In the genomic region with DNA sequence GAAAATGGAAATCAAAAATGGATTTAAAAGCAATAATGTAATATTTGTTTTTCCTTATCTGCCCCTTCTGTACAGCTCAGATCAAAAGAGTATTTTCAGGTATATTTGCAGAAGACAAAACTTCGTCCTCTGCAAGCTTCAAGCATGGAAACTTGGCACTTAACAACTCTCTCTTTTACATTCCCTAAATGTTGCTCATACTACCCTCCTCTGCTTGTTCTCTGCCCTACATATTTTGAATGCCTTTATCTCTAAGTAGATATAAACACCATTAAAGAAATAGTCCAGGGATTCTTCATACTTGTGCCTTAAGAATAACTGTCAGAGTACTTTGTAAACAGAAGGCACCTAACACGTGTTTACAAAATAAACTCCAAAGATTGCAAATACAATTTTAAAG, we compare ENCODE assay signal across 12 cellular contexts. TPM values are rescaled to one million over a fixed set of nuclear protein-coding genes. Genes with fewer than 3 reads are reported as not detected.
DNase-seq lines count a peak whose midpoint lies in the region; ATAC-seq, FAIRE-seq and TF ChIP-seq lines count a peak whose summit lies in the region.
"Had no signal": no experiment of that assay in that cellular context is flagged by ENCODE, and none has a peak within 500 bp of the region (broad histone marks: within the 10 kb centered on the region; RNA-seq: fewer than 3 reads in every experiment).

No MANE protein-coding gene starts in this region.

- TF ChIP-seq CTCF in choroid plexus epithelial cell (conservative IDR thresholded peaks at IDR 0.05; ENCODE audit: low read depth, low read length) (no peak), upper lobe of left lung (IDR thresholded peaks at IDR 0.05) (no peak)

- H3K9me3 ChIP-seq in upper lobe of left lung = peaks cover 0 to 6% (median 3%) of the 10 kb centered on the region in 4 donors

- H3K4me3 ChIP-seq in choroid plexus epithelial cell (ENCODE audit: low read depth, low read length) (no peak overlapping the region), upper lobe of left lung (no peak overlapping the region)
- H3K4me3 ChIP-seq: neural progenitor cell had no signal

- FAIRE-seq in GM19239 (lab: Jason Lieb, UNC) = no peak

- ATAC-seq in upper lobe of left lung (ENCODE audit: low FRiP score in 2 of 2) = peak; percentile 65 to 88
- ATAC-seq: activated CD8-positive, alpha-beta memory T cell treated with anti-CD3 and anti-CD28 coated beads, Interleukin-2, amount 10 ng/mL, durations not matched to agents 7 days and 5 days; effector memory CD8-positive, alpha-beta T cell had no signal

- DNase-seq in HT1080 (ENCODE audit: low read depth) = peak; percentile 37
- peak; percentile 91 for DNase-seq in choroid plexus epithelial cell (ENCODE audit: low read depth)
- peak; percentile 94 for DNase-seq in iris pigment epithelial cell (ENCODE audit: low read depth)
- no peak for DNase-seq in upper lobe of left lung
- DNase-seq in nucleus accumbens (lab: John Stamatoyannopoulos, UW) = no peak
- no peak for DNase-seq in activated naive CD4-positive, alpha-beta T cell treated with anti-CD3 and anti-CD28 coated beads, Interleukin-2, amount 10 ng/mL, durations not matched to agents 7 days and 5 days
- no peak for DNase-seq in GM19239 (ENCODE audit: insufficient read length, low spot score)
- DNase-seq: activated CD8-positive, alpha-beta memory T cell treated with anti-CD3 and anti-CD28 coated beads, Interleukin-2, amount 10 ng/mL, durations not matched to agents 7 days and 5 days; effector memory CD8-positive, alpha-beta T cell; T-helper 9 cell had no signal

- H3K4me1 ChIP-seq in upper lobe of left lung = peaks cover 0 to 28% (median 14%) of the 10 kb centered on the region in 4 donors
- H3K4me1 ChIP-seq: neural progenitor cell had no signal

- H3K27me3 ChIP-seq in upper lobe of left lung = no peaks in the 10 kb centered on the region
- H3K27me3 ChIP-seq: neural progenitor cell had no signal

- no peaks in the 10 kb centered on the region for H3K36me3 ChIP-seq in upper lobe of left lung
- H3K36me3 ChIP-seq: neural progenitor cell had no signal

- TF ChIP-seq EP300 in upper lobe of left lung (IDR thresholded peaks at IDR 0.05) = peak in 1 of 4 donors; percentile 29

- no peaks in the 10 kb centered on the region for H3K27me3 Mint-ChIP-seq in activated naive CD4-positive, alpha-beta T cell treated with anti-CD3 and anti-CD28 coated beads, Interleukin-2, amount 10 ng/mL, durations not matched to agents 7 days and 5 days

- peak overlapping the region in 1 of 4 donors; percentile 2 for H3K27ac ChIP-seq in upper lobe of left lung
- H3K27ac ChIP-seq: neural progenitor cell had no signal

- H3K4me1 Mint-ChIP-seq in activated naive CD4-positive, alpha-beta T cell treated with anti-CD3 and anti-CD28 coated beads, Interleukin-2, amount 10 ng/mL, durations not matched to agents 7 days and 5 days = no peaks in the 10 kb centered on the region
- H3K4me1 Mint-ChIP-seq: activated CD8-positive, alpha-beta memory T cell treated with anti-CD3 and anti-CD28 coated beads, Interleukin-2, amount 10 ng/mL, durations not matched to agents 7 days and 5 days had no signal

- peaks cover 2% of the 10 kb centered on the region for H3K9me3 Mint-ChIP-seq in activated naive CD4-positive, alpha-beta T cell treated with anti-CD3 and anti-CD28 coated beads, Interleukin-2, amount 10 ng/mL, durations not matched to agents 7 days and 5 days
- H3K9me3 Mint-ChIP-seq: effector memory CD8-positive, alpha-beta T cell had no signal

- H3K27ac Mint-ChIP-seq in activated naive CD4-positive, alpha-beta T cell treated with anti-CD3 and anti-CD28 coated beads, Interleukin-2, amount 10 ng/mL, durations not matched to agents 7 days and 5 days = no peak overlapping the region
- H3K27ac Mint-ChIP-seq: activated CD8-positive, alpha-beta memory T cell treated with anti-CD3 and anti-CD28 coated beads, Interleukin-2, amount 10 ng/mL, durations not matched to agents 7 days and 5 days; effector memory CD8-positive, alpha-beta T cell; neural progenitor cell; stimulated activated naive CD8-positive, alpha-beta T cell treated with anti-CD3 and anti-CD28 coated beads, Interleukin-15, Interleukin-2, amounts not matched to agents 100 ng/mL and 50 ng/mL, for 24 hours had no signal

- no peaks in the 10 kb centered on the region for H3K36me3 Mint-ChIP-seq in activated naive CD4-positive, alpha-beta T cell treated with anti-CD3 and anti-CD28 coated beads, Interleukin-2, amount 10 ng/mL, durations not matched to agents 7 days and 5 days
- H3K36me3 Mint-ChIP-seq: activated CD8-positive, alpha-beta memory T cell treated with anti-CD3 and anti-CD28 coated beads, Interleukin-2, amount 10 ng/mL, durations not matched to agents 7 days and 5 days; neural progenitor cell had no signal

- 24 to 33% methylated on average over 2 of the region's 2 CpGs for WGBS in upper lobe of left lung, 2 donors

- H3K4me3 Mint-ChIP-seq in activated naive CD4-positive, alpha-beta T cell treated with anti-CD3 and anti-CD28 coated beads, Interleukin-2, amount 10 ng/mL, durations not matched to agents 7 days and 5 days = no peak overlapping the region
- H3K4me3 Mint-ChIP-seq: activated CD8-positive, alpha-beta memory T cell treated with anti-CD3 and anti-CD28 coated beads, Interleukin-2, amount 10 ng/mL, durations not matched to agents 7 days and 5 days; effector memory CD8-positive, alpha-beta T cell; neural progenitor cell; stimulated activated naive CD8-positive, alpha-beta T cell treated with anti-CD3 and anti-CD28 coated beads, Interleukin-15, Interleukin-2, amounts not matched to agents 100 ng/mL and 50 ng/mL, for 24 hours had no signal

- TF ChIP-seq POLR2A in upper lobe of left lung (IDR thresholded peaks at IDR 0.05) = no peak

- CTCF ChIA-PET in activated naive CD4-positive, alpha-beta T cell treated with anti-CD3 and anti-CD28 coated beads, Interleukin-2, amount 10 ng/mL, durations not matched to agents 7 days and 5 days (lab: Charles Lee) = no interaction called here

RNA-seq across cellular contexts. Expression of a gene that starts 19.2 kb away (rescaled TPM):
- 32.0 and 34.1 TPM in 2 replicates for total RNA-seq in HT1080 (2014; rRNA removed; shearing (Covaris generic))
- polyA plus RNA-seq in HT1080 (2015; cell fraction: cytosol; rRNA removed) = 16.8 and 21.4 TPM in 2 replicates
- polyA plus RNA-seq in HT1080 (2015; cell fraction: nucleus; rRNA removed) = 56.3 and 57.7 TPM in 2 replicates
- total RNA-seq in upper lobe of left lung = 10 to 100 TPM in 1 of 6 donors, 1 to 10 TPM in 5; 5.0 to 13.9 (median 8.2) TPM

Comparison
In these comparisons a context has a peak if more than half of its experiments do, and no peak if none do; other contexts are left out.
1. DNase-seq: peak in HT1080 (single experiment), choroid plexus epithelial cell (single experiment) and iris pigment epithelial cell (single experiment); none in upper lobe of left lung (0 of 2), nucleus accumbens (0 of 56), activated naive CD4-positive, alpha-beta T cell treated with anti-CD3 and anti-CD28 coated beads, Interleukin-2, amount 10 ng/mL, durations not matched to agents 7 days and 5 days (single experiment) and GM19239 (single experiment).